ENCODE assay signal across 8 cellular contexts in the genomic region with DNA sequence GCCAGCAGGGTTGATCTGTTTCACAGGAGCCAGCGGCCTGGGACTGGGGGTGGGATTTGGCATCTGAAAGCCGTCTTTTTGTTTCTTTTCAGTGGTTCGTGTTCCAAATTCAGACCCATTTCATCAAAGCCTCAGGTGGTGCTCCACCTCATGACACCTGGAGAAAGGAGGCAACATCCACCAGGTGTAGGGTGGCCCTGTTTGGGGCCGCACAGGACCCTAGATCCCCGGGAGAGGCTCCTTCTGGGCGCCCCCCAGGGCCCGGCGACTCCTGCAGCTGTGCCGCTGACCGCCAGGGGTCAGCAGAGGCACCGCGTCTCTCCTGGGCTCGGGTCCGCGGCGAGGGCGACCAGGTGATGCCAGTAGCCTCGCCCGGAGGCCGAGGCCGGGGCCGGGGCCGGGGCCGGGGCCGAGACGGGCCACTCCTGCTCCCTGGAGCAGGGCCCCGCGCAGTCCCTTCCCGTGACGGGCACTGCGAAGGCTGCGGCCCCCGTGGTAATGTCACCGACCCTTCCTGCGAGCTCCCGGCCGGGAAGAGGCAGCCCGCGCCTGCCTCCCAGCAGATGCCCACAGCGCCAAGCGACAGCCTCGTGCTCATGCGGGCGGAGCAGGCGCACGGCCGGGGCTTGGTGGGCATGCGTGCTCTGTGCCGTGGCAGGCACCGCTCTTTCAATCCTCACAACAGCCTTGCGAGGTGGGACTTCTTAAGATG.
DNase-seq lines count a peak whose midpoint lies in the region; ATAC-seq lines count a peak whose summit lies in the region.

No MANE protein-coding gene starts in this region.

- H3K9me3 ChIP-seq in skeletal muscle tissue (ENCODE audit: control insufficient read depth in 3 of 3, low read length in 3 of 3) = no peaks in the 10 kb centered on the region

- H3K4me3 Mint-ChIP-seq in activated naive CD8-positive, alpha-beta T cell treated with anti-CD3 and anti-CD28 coated beads for 36 hours = no peak overlapping the region

- no peaks in the 10 kb centered on the region for H3K9me3 Mint-ChIP-seq in activated naive CD8-positive, alpha-beta T cell treated with anti-CD3 and anti-CD28 coated beads for 36 hours

- H3K36me3 Mint-ChIP-seq in activated naive CD8-positive, alpha-beta T cell treated with anti-CD3 and anti-CD28 coated beads for 36 hours = no peaks in the 10 kb centered on the region

- H3K4me1 Mint-ChIP-seq in activated naive CD8-positive, alpha-beta T cell treated with anti-CD3 and anti-CD28 coated beads for 36 hours = no peaks in the 10 kb centered on the region

- H3K4me3 ChIP-seq in skeletal muscle tissue (ENCODE audit: low read length in 3 of 3) = peak overlapping the region; percentile 17 to 61 (median 20)

- no peak for ATAC-seq in HG03196 (IDR thresholded peaks at IDR 0.05; ENCODE audit: unreplicated experiment)

- no peak overlapping the region for H3K27ac ChIP-seq in skeletal muscle tissue (ENCODE audit: low read depth, low read length)

- H3K9ac ChIP-seq in skeletal muscle tissue (ENCODE audit: low read depth in 1 of 3, low read length in 3 of 3) = peak overlapping the region in 2 of 3 donors; percentile 59 to 70

- peak in 9 of 14 donors; percentile 23 to 64 (median 46) for DNase-seq in C1 segment of cervical spinal cord (lab: John Stamatoyannopoulos, UW)
- DNase-seq in GM19240 (ENCODE audit: insufficient read length, low spot score) = peak; percentile 56
- peak; percentile 43 for DNase-seq in NCI-H1694 treated with DMSO at 0.1 percent for 48 hours (lab: John Stamatoyannopoulos, UW)
- peak; percentile 53 for DNase-seq in activated naive CD8-positive, alpha-beta T cell treated with anti-CD3 and anti-CD28 coated beads for 36 hours
- DNase-seq in hepatic stellate cell (ENCODE audit: low spot score) = peak; percentile 74
- DNase-seq in mucosa of gallbladder (ENCODE audit: low spot score) = no peak

- peaks cover 0 to 7% (median 2%) of the 10 kb centered on the region in 3 donors for H3K36me3 ChIP-seq in skeletal muscle tissue (ENCODE audit: control insufficient read depth in 3 of 3, insufficient read depth in 3 of 3, low read length in 3 of 3)

- H3K27me3 ChIP-seq in skeletal muscle tissue (ENCODE audit: control insufficient read depth in 3 of 3, insufficient read depth in 3 of 3, low read length in 3 of 3) = no peaks in the 10 kb centered on the region

- peaks cover 6 to 13% (median 10%) of the 10 kb centered on the region in 3 donors for H3K4me1 ChIP-seq in skeletal muscle tissue (ENCODE audit: control insufficient read depth in 3 of 3, insufficient read depth in 3 of 3, low read length in 3 of 3)

- no peak overlapping the region for H3K27ac Mint-ChIP-seq in activated naive CD8-positive, alpha-beta T cell treated with anti-CD3 and anti-CD28 coated beads for 36 hours

- no peaks in the 10 kb centered on the region for H3K27me3 Mint-ChIP-seq in activated naive CD8-positive, alpha-beta T cell treated with anti-CD3 and anti-CD28 coated beads for 36 hours
